11 cellular contexts compared by ENCODE assay signal in the genomic region with DNA sequence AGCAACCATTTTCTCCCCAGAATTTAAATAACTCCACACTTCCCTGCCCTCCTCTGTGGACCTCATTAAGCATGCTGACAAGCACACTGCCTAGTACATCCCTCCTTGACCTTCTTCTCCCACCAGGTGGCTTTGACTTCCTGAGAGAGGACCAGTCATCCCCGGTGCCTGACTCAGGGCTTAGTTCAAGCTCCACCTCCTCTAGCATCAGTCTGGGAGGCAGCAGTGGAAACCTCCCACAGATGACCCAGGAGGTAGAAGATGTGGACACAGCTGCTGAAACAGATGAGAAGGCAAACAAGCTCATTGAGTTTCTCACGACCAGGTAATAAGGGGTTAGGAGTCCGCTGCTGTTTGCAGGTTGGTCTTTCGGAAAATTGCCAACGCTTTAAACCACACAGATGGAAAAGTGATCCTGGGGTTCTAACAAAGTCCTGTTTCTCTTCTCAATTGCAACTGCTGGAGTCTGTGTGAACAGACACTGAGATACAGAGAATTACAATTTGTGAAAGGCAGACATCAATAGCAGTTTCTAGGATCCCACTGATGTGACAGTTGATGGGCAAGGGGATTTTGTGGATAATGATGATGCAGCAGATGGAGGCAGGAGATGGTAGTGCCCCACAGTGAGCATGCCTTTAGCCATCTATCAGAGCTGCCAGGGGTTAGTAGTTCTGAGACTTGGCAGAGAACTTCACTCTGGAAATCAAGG.
A peak's percentile ranks its signal among the peaks of the same experiment; 100 is the strongest.
DNase-seq lines count a peak whose midpoint lies in the region; ATAC-seq and TF ChIP-seq lines count a peak whose summit lies in the region.
"Had no signal": no experiment of that assay in that cellular context is flagged by ENCODE, and none has a peak within 500 bp of the region (broad histone marks: within the 10 kb centered on the region; RNA-seq: fewer than 3 reads in every experiment).

No MANE protein-coding gene starts in this region.

- peaks cover 3% of the 10 kb centered on the region for H3K27me3 Mint-ChIP-seq in GM23338 (ENCODE audit: insufficient read depth, low read depth, poor library complexity)

- H3K36me3 Mint-ChIP-seq in GM23338 (ENCODE audit: low read depth): no peaks in the 10 kb centered on the region; the same call in 2 of the 3 replicates
- H3K36me3 Mint-ChIP-seq: CD8-positive, alpha-beta T cell had no signal

- no peak for TF ChIP-seq CTCF in GM23338 (conservative IDR thresholded peaks at IDR 0.05; ENCODE audit: low read depth in 2 of 2)

- H3F3A ChIP-seq in GM23338 (replicated peaks; ENCODE audit: low read depth): no peaks in the 10 kb centered on the region

- H3K4me1 Mint-ChIP-seq in GM23338: peaks cover 3% of the 10 kb centered on the region; the same call in 1 of the 3 replicates
- H3K4me1 Mint-ChIP-seq: memory B cell had no signal

- peak; percentile 76 for ATAC-seq in GM23338
- ATAC-seq in Right ventricle myocardium superior (ENCODE audit: poor library complexity): no peak
- ATAC-seq in HG03175 (IDR thresholded peaks at IDR 0.05; ENCODE audit: unreplicated experiment): no peak
- ATAC-seq: CD8-positive, alpha-beta T cell had no signal

- H3K4me1 ChIP-seq in GM23338 (ENCODE audit: insufficient read depth): peaks cover 2% of the 10 kb centered on the region; the same call in 1 of the 2 replicates

- no peak overlapping the region for H3K4me3 Mint-ChIP-seq in GM23338
- H3K4me3 Mint-ChIP-seq: CD8-positive, alpha-beta T cell; memory B cell had no signal

- H3K36me3 ChIP-seq in GM23338 (ENCODE audit: insufficient read depth): no peaks in the 10 kb centered on the region

- H3K9me3 Mint-ChIP-seq in GM23338: no peaks in the 10 kb centered on the region
- H3K9me3 Mint-ChIP-seq: CD8-positive, alpha-beta T cell; memory B cell had no signal

- no peaks in the 10 kb centered on the region for H3K27me3 ChIP-seq in GM23338 (ENCODE audit: insufficient read depth)

- peak; percentile 35 for DNase-seq in A172 (ENCODE audit: low spot score)
- DNase-seq in GM23338 (ENCODE audit: low spot score): peak; percentile 36
- peak; percentile 81 for DNase-seq in NCI-H510A (lab: John Stamatoyannopoulos, UW)
- DNase-seq in Right ventricle myocardium superior: no peak
- no peak for DNase-seq in CD1c-positive myeloid dendritic cell (ENCODE audit: extremely low spot score)
- DNase-seq in NAMALWA (ENCODE audit: low spot score): no peak
- DNase-seq: CD8-positive, alpha-beta T cell; Kasumi-1 had no signal

- H3K27ac ChIP-seq in GM23338 (ENCODE audit: low read depth) (no peak overlapping the region), cingulate gyrus (ENCODE audit: low read depth, low read length) (peak overlapping the region; percentile 2)

- no peak overlapping the region for H3K4me2 ChIP-seq in GM23338

- no peak overlapping the region for H3K27ac Mint-ChIP-seq in GM23338
- H3K27ac Mint-ChIP-seq: CD8-positive, alpha-beta T cell; memory B cell had no signal

- intact Hi-C loops in Right ventricle myocardium superior (cut with DNase I): no loop called here

- no peaks in the 10 kb centered on the region for H4K20me1 ChIP-seq in GM23338 (replicated peaks; ENCODE audit: insufficient read depth)

- H3K9me2 ChIP-seq in GM23338 (ENCODE audit: insufficient read depth): no peaks in the 10 kb centered on the region

- H2AFZ ChIP-seq in GM23338: no peak overlapping the region

- no peak overlapping the region for H3K4me3 ChIP-seq in GM23338

- H3K79me2 ChIP-seq in GM23338 (replicated peaks; ENCODE audit: insufficient read depth): no peaks in the 10 kb centered on the region

TF ChIP-seq in GM23338, 12 proteins besides CTCF, POLR2A, EP300 and RAD21 (continues in another document):
- TF ChIP-seq, protein P1, sequence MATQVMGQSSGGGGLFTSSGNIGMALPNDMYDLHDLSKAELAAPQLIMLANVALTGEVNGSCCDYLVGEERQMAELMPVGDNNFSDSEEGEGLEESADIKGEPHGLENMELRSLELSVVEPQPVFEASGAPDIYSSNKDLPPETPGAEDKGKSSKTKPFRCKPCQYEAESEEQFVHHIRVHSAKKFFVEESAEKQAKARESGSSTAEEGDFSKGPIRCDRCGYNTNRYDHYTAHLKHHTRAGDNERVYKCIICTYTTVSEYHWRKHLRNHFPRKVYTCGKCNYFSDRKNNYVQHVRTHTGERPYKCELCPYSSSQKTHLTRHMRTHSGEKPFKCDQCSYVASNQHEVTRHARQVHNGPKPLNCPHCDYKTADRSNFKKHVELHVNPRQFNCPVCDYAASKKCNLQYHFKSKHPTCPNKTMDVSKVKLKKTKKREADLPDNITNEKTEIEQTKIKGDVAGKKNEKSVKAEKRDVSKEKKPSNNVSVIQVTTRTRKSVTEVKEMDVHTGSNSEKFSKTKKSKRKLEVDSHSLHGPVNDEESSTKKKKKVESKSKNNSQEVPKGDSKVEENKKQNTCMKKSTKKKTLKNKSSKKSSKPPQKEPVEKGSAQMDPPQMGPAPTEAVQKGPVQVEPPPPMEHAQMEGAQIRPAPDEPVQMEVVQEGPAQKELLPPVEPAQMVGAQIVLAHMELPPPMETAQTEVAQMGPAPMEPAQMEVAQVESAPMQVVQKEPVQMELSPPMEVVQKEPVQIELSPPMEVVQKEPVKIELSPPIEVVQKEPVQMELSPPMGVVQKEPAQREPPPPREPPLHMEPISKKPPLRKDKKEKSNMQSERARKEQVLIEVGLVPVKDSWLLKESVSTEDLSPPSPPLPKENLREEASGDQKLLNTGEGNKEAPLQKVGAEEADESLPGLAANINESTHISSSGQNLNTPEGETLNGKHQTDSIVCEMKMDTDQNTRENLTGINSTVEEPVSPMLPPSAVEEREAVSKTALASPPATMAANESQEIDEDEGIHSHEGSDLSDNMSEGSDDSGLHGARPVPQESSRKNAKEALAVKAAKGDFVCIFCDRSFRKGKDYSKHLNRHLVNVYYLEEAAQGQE (IDR thresholded peaks at IDR 0.05; ENCODE audit: unreplicated experiment): no peak
- no peak for TF ChIP-seq ZNF114 (CRISPR knock-in tag; IDR thresholded peaks at IDR 0.05)
- TF ChIP-seq STAT1 (IDR thresholded peaks at IDR 0.05; ENCODE audit: unreplicated experiment): no peak
- TF ChIP-seq ZNF331 (CRISPR knock-in tag; IDR thresholded peaks at IDR 0.05; ENCODE audit: low read depth): no peak
- no peak for TF ChIP-seq EZH2phosphoT487 (IDR thresholded peaks at IDR 0.05; ENCODE audit: unreplicated experiment)
- no peak for TF ChIP-seq CREB1 (CRISPR knock-in tag; IDR thresholded peaks at IDR 0.05; ENCODE audit: low read depth)
- TF ChIP-seq, protein P2, sequence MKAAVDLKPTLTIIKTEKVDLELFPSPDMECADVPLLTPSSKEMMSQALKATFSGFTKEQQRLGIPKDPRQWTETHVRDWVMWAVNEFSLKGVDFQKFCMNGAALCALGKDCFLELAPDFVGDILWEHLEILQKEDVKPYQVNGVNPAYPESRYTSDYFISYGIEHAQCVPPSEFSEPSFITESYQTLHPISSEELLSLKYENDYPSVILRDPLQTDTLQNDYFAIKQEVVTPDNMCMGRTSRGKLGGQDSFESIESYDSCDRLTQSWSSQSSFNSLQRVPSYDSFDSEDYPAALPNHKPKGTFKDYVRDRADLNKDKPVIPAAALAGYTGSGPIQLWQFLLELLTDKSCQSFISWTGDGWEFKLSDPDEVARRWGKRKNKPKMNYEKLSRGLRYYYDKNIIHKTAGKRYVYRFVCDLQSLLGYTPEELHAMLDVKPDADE (IDR thresholded peaks at IDR 0.05): no peak
- TF ChIP-seq NANOG (IDR thresholded peaks at IDR 0.05; ENCODE audit: borderline replicate concordance): no peak
- no peak for TF ChIP-seq JUNB (IDR thresholded peaks at IDR 0.05; ENCODE audit: unreplicated experiment)
- no peak for TF ChIP-seq EZH2 (IDR thresholded peaks at IDR 0.05; ENCODE audit: low read depth, unreplicated experiment)
- TF ChIP-seq POLR2AphosphoS5 (IDR thresholded peaks at IDR 0.05; ENCODE audit: low read depth): no peak

Comparison
In these comparisons a context has a peak if more than half of its experiments do, and no peak if none do; other contexts are left out.
1. DNase-seq: peak in A172 (single experiment), GM23338 (single experiment) and NCI-H510A (single experiment); none in Right ventricle myocardium superior (single experiment), CD1c-positive myeloid dendritic cell (single experiment) and NAMALWA (single experiment).